1 cellular context compared by ENCODE assay signal in the genomic region with DNA sequence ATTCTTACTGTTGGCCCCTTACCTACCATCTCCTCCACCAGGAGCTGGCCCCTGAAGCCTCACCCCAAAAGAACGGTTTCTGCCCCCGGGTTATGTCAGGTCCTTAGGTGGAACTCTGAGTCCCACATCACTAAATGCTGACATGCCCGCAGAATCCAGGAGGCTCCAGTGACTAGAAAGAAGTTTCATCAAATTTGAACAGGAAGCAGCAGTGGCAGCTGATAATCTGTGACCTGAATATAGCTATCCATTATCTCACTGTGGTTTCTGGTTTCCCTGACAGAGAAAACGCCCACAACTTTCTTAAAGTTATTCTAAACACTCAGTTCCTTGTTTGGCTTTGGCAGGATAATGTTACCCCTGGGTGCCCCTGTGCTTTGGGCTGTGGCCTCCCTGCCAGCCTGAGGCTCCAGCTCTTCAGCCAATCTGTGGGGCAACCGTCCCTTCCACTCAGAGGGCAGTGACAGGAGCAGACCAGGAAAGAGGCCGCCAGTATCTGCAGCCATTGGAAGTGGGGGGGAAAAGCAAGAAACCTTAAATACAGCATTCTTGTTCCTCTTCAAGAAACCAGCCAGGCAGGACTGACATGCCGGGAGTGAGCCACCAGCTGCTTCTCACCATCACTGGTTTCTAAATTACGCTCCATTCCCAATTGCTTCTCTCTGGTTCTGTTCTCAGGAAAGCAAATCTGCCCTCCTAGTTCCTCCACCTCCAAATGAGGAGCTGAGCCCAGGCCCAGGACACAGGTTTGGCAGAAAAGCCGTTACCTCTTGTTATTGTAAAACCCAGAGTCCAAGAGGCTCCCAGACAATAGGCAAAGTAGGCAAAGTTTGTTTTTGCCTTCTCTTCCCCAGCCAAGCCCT.
TF ChIP-seq lines count a peak whose summit lies in the region.

No MANE protein-coding gene starts in this region.

TF ChIP-seq in K562, 482 proteins besides CTCF, POLR2A, EP300 and RAD21 (continued from another document and continues in another):
- TF ChIP-seq, protein P1, sequence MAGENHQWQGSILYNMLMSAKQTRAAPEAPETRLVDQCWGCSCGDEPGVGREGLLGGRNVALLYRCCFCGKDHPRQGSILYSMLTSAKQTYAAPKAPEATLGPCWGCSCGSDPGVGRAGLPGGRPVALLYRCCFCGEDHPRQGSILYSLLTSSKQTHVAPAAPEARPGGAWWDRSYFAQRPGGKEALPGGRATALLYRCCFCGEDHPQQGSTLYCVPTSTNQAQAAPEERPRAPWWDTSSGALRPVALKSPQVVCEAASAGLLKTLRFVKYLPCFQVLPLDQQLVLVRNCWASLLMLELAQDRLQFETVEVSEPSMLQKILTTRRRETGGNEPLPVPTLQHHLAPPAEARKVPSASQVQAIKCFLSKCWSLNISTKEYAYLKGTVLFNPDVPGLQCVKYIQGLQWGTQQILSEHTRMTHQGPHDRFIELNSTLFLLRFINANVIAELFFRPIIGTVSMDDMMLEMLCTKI (IDR thresholded peaks at IDR 0.05; ENCODE audit: partially characterized antibody): no peak
- TF ChIP-seq ARNT (IDR thresholded peaks at IDR 0.05) (peak in 1 of 2 experiments; percentile 78; a peak in 1 of 4 replicates), TARDBP (IDR thresholded peaks at IDR 0.05) (no peak), KAT2B (IDR thresholded peaks at IDR 0.05; ENCODE audit: low read depth, low read length) (no peak), SMAD1 (IDR thresholded peaks at IDR 0.05; ENCODE audit: low read depth, low read length, partially characterized antibody) (peak; percentile 44), BACH1 (tag; IDR thresholded peaks at IDR 0.05) (peak; percentile 42), TAF1 (IDR thresholded peaks at IDR 0.05; ENCODE audit: control insufficient read depth, extremely low read depth, insufficient read depth, low read length, severe bottlenecking) (peak; percentile 49), SNIP1 (IDR thresholded peaks at IDR 0.05; ENCODE audit: low read depth) (no peak), TSC22D4 (tag; IDR thresholded peaks at IDR 0.05) (no peak), TCF3 (CRISPR knock-in tag; IDR thresholded peaks at IDR 0.05) (peak; percentile 93), MCM3 (IDR thresholded peaks at IDR 0.05) (no peak), PRMT5 (CRISPR knock-in tag; IDR thresholded peaks at IDR 0.05) (no peak), ZNF217 (CRISPR knock-in tag; IDR thresholded peaks at IDR 0.05) (no peak), RB1 (IDR thresholded peaks at IDR 0.05; ENCODE audit: low read depth) (no peak), ESRRA (IDR thresholded peaks at IDR 0.05; ENCODE audit: borderline replicate concordance, low read depth) (peak; percentile 86; the same call in 1 of the 2 replicates), FOXJ3 (CRISPR knock-in tag; IDR thresholded peaks at IDR 0.05) (no peak), TAL1 (IDR thresholded peaks at IDR 0.05) (peak; percentile 86), ZBTB17 (CRISPR knock-in tag; IDR thresholded peaks at IDR 0.05) (0 out of 2 replicates have a peak, but pooled peaks have one; percentile 37), KLF13 (tag; IDR thresholded peaks at IDR 0.05; ENCODE audit: borderline replicate concordance, low read depth) (peak; percentile 51; the same call in 1 of the 2 replicates), BRD4 (IDR thresholded peaks at IDR 0.05) (no peak), SMAD3 (CRISPR knock-in tag; conservative IDR thresholded peaks at IDR 0.05) (no peak), CHCHD3 (CRISPR knock-in tag; IDR thresholded peaks at IDR 0.05) (no peak), SLC30A9 (CRISPR knock-in tag; IDR thresholded peaks at IDR 0.05) (no peak), RCOR1 (IDR thresholded peaks at IDR 0.05; ENCODE audit: borderline replicate concordance in 1 of 2, low read depth in 2 of 2, low read length in 2 of 2) (peak; percentile 87 to 98), MTA3 (IDR thresholded peaks at IDR 0.05; ENCODE audit: borderline replicate concordance) (peak; percentile 66), ZNF354B (CRISPR knock-in tag; IDR thresholded peaks at IDR 0.05) (no peak), SMAD4 (CRISPR knock-in tag; conservative IDR thresholded peaks at IDR 0.05) (peak; percentile 23; the same call in 1 of the 2 replicates), MAFG (tag; conservative IDR thresholded peaks at IDR 0.05) (peak; percentile 22), ZSCAN32 (CRISPR knock-in tag; IDR thresholded peaks at IDR 0.05) (no peak)
- TF ChIP-seq, protein P2, sequence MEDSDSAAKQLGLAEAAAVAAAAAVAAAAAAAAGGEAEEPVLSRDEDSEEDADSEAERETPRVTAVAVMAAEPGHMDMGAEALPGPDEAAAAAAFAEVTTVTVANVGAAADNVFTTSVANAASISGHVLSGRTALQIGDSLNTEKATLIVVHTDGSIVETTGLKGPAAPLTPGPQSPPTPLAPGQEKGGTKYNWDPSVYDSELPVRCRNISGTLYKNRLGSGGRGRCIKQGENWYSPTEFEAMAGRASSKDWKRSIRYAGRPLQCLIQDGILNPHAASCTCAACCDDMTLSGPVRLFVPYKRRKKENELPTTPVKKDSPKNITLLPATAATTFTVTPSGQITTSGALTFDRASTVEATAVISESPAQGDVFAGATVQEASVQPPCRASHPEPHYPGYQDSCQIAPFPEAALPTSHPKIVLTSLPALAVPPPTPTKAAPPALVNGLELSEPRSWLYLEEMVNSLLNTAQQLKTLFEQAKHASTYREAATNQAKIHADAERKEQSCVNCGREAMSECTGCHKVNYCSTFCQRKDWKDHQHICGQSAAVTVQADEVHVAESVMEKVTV (CRISPR knock-in tag; IDR thresholded peaks at IDR 0.05): no peak
- TF ChIP-seq, protein P3, sequence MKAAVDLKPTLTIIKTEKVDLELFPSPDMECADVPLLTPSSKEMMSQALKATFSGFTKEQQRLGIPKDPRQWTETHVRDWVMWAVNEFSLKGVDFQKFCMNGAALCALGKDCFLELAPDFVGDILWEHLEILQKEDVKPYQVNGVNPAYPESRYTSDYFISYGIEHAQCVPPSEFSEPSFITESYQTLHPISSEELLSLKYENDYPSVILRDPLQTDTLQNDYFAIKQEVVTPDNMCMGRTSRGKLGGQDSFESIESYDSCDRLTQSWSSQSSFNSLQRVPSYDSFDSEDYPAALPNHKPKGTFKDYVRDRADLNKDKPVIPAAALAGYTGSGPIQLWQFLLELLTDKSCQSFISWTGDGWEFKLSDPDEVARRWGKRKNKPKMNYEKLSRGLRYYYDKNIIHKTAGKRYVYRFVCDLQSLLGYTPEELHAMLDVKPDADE (conservative IDR thresholded peaks at IDR 0.05; ENCODE audit: control insufficient read depth, low read depth, low read length): no peak
- TF ChIP-seq, protein P4, sequence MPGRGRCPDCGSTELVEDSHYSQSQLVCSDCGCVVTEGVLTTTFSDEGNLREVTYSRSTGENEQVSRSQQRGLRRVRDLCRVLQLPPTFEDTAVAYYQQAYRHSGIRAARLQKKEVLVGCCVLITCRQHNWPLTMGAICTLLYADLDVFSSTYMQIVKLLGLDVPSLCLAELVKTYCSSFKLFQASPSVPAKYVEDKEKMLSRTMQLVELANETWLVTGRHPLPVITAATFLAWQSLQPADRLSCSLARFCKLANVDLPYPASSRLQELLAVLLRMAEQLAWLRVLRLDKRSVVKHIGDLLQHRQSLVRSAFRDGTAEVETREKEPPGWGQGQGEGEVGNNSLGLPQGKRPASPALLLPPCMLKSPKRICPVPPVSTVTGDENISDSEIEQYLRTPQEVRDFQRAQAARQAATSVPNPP (IDR thresholded peaks at IDR 0.05; ENCODE audit: borderline replicate concordance, insufficient read depth, insufficient read length): no peak
- TF ChIP-seq, protein P5, sequence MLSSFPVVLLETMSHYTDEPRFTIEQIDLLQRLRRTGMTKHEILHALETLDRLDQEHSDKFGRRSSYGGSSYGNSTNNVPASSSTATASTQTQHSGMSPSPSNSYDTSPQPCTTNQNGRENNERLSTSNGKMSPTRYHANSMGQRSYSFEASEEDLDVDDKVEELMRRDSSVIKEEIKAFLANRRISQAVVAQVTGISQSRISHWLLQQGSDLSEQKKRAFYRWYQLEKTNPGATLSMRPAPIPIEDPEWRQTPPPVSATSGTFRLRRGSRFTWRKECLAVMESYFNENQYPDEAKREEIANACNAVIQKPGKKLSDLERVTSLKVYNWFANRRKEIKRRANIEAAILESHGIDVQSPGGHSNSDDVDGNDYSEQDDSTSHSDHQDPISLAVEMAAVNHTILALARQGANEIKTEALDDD (IDR thresholded peaks at IDR 0.05): peak; percentile 89
- TF ChIP-seq, protein P6, sequence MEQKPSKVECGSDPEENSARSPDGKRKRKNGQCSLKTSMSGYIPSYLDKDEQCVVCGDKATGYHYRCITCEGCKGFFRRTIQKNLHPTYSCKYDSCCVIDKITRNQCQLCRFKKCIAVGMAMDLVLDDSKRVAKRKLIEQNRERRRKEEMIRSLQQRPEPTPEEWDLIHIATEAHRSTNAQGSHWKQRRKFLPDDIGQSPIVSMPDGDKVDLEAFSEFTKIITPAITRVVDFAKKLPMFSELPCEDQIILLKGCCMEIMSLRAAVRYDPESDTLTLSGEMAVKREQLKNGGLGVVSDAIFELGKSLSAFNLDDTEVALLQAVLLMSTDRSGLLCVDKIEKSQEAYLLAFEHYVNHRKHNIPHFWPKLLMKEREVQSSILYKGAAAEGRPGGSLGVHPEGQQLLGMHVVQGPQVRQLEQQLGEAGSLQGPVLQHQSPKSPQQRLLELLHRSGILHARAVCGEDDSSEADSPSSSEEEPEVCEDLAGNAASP (IDR thresholded peaks at IDR 0.05): no peak; the same call in 1 of the 2 replicates
- TF ChIP-seq, protein P7, sequence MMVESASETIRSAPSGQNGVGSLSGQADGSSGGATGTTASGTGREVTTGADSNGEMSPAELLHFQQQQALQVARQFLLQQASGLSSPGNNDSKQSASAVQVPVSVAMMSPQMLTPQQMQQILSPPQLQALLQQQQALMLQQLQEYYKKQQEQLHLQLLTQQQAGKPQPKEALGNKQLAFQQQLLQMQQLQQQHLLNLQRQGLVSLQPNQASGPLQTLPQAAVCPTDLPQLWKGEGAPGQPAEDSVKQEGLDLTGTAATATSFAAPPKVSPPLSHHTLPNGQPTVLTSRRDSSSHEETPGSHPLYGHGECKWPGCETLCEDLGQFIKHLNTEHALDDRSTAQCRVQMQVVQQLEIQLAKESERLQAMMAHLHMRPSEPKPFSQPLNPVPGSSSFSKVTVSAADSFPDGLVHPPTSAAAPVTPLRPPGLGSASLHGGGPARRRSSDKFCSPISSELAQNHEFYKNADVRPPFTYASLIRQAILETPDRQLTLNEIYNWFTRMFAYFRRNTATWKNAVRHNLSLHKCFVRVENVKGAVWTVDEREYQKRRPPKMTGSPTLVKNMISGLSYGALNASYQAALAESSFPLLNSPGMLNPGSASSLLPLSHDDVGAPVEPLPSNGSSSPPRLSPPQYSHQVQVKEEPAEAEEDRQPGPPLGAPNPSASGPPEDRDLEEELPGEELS (CRISPR knock-in tag; IDR thresholded peaks at IDR 0.05; ENCODE audit: borderline replicate concordance): no peak
- TF ChIP-seq, protein P8, sequence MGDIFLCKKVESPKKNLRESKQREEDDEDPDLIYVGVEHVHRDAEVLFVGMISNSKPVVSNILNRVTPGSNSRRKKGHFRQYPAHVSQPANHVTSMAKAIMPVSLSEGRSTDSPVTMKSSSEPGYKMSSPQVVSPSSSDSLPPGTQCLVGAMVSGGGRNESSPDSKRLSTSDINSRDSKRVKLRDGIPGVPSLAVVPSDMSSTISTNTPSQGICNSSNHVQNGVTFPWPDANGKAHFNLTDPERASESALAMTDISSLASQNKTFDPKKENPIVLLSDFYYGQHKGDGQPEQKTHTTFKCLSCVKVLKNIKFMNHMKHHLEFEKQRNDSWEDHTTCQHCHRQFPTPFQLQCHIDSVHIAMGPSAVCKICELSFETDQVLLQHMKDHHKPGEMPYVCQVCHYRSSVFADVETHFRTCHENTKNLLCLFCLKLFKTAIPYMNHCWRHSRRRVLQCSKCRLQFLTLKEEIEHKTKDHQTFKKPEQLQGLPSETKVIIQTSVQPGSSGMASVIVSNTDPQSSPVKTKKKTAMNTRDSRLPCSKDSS (IDR thresholded peaks at IDR 0.05; ENCODE audit: low read depth, partially characterized antibody): no peak
- TF ChIP-seq, protein P9, sequence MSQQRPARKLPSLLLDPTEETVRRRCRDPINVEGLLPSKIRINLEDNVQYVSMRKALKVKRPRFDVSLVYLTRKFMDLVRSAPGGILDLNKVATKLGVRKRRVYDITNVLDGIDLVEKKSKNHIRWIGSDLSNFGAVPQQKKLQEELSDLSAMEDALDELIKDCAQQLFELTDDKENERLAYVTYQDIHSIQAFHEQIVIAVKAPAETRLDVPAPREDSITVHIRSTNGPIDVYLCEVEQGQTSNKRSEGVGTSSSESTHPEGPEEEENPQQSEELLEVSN (IDR thresholded peaks at IDR 0.05; ENCODE audit: borderline replicate concordance in 1 of 2, extremely low read depth in 1 of 2, insufficient read depth in 1 of 2, insufficient read length in 1 of 2, low read depth in 1 of 2, low read length in 1 of 2, poor library complexity in 1 of 2, severe bottlenecking in 1 of 2): no peak
- TF ChIP-seq, protein P10, sequence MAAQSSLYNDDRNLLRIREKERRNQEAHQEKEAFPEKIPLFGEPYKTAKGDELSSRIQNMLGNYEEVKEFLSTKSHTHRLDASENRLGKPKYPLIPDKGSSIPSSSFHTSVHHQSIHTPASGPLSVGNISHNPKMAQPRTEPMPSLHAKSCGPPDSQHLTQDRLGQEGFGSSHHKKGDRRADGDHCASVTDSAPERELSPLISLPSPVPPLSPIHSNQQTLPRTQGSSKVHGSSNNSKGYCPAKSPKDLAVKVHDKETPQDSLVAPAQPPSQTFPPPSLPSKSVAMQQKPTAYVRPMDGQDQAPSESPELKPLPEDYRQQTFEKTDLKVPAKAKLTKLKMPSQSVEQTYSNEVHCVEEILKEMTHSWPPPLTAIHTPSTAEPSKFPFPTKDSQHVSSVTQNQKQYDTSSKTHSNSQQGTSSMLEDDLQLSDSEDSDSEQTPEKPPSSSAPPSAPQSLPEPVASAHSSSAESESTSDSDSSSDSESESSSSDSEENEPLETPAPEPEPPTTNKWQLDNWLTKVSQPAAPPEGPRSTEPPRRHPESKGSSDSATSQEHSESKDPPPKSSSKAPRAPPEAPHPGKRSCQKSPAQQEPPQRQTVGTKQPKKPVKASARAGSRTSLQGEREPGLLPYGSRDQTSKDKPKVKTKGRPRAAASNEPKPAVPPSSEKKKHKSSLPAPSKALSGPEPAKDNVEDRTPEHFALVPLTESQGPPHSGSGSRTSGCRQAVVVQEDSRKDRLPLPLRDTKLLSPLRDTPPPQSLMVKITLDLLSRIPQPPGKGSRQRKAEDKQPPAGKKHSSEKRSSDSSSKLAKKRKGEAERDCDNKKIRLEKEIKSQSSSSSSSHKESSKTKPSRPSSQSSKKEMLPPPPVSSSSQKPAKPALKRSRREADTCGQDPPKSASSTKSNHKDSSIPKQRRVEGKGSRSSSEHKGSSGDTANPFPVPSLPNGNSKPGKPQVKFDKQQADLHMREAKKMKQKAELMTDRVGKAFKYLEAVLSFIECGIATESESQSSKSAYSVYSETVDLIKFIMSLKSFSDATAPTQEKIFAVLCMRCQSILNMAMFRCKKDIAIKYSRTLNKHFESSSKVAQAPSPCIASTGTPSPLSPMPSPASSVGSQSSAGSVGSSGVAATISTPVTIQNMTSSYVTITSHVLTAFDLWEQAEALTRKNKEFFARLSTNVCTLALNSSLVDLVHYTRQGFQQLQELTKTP (IDR thresholded peaks at IDR 0.05; ENCODE audit: low read depth in 1 of 2, partially characterized antibody in 2 of 2): peak in 1 of 2 experiments; percentile 62
- TF ChIP-seq, protein P11, sequence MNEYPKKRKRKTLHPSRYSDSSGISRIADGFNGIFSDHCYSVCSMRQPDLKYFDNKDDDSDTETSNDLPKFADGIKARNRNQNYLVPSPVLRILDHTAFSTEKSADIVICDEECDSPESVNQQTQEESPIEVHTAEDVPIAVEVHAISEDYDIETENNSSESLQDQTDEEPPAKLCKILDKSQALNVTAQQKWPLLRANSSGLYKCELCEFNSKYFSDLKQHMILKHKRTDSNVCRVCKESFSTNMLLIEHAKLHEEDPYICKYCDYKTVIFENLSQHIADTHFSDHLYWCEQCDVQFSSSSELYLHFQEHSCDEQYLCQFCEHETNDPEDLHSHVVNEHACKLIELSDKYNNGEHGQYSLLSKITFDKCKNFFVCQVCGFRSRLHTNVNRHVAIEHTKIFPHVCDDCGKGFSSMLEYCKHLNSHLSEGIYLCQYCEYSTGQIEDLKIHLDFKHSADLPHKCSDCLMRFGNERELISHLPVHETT (CRISPR knock-in tag; conservative IDR thresholded peaks at IDR 0.05 in 1 of 2, IDR thresholded peaks at IDR 0.05 in 1 of 2): 0 out of 4 replicates have a peak, but pooled peaks of 1 of the 2 experiments have one; percentile 43
